Comparison of ENCODE assay signal across 8 cellular contexts in the genomic region with DNA sequence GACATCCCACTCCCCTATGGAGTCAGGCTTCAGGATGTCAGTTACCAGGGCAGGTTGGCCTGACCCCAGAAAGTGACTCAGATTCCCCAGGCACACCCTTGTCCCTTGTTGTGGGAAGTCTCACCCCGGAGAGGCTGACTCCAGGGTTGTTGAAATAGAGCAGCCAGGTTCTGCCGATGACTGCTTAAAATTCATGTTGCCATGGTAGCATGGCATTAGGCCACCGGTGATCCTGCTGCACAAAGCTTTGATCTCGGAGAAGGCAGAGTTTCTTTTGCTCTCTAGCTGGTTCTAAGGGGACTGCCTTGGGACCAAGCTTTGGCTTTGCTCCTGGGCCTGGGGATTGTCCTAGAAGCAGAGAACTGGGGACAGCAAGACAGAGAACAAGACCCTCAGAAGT.
A peak's percentile ranks its signal among the peaks of the same experiment; 100 is the strongest.
DNase-seq lines count a peak whose midpoint lies in the region; ATAC-seq and TF ChIP-seq lines count a peak whose summit lies in the region.

No MANE protein-coding gene starts in this region.

- peak; percentile 27 for DNase-seq in DMS79 (lab: John Stamatoyannopoulos, UW)
- peak; percentile 38 for DNase-seq in NCI-H1105 (lab: John Stamatoyannopoulos, UW)
- DNase-seq in cardiac fibroblast (ENCODE audit: low read depth in 2 of 2): peak; percentile 41 to 56
- no peak for DNase-seq in mesothelial cell of epicardium (ENCODE audit: low spot score in 2 of 2, unreplicated experiment in 2 of 2)
- no peak for DNase-seq in activated CD8-positive, alpha-beta memory T cell treated with anti-CD3 and anti-CD28 coated beads, Interleukin-2, amount 10 ng/mL, durations not matched to agents 7 days and 5 days
- DNase-seq in NAMALWA (ENCODE audit: low spot score): no peak
- DNase-seq in ACHN: no peak

- no peak overlapping the region for H3K4me3 Mint-ChIP-seq in mesothelial cell of epicardium
- no peak overlapping the region for H3K4me3 Mint-ChIP-seq in activated CD8-positive, alpha-beta memory T cell treated with anti-CD3 and anti-CD28 coated beads, Interleukin-2, amount 10 ng/mL, durations not matched to agents 7 days and 5 days

- no peak for TF ChIP-seq CTCF in cardiac fibroblast (IDR thresholded peaks at IDR 0.05; ENCODE audit: low read depth, low read length)
- no peak for TF ChIP-seq CTCF in mesothelial cell of epicardium (IDR thresholded peaks at IDR 0.05; ENCODE audit: unreplicated experiment)

- H3K27me3 Mint-ChIP-seq in mesothelial cell of epicardium (ENCODE audit: low read depth): peaks cover 9% of the 10 kb centered on the region
- peaks cover 33% of the 10 kb centered on the region for H3K27me3 Mint-ChIP-seq in activated CD8-positive, alpha-beta memory T cell treated with anti-CD3 and anti-CD28 coated beads, Interleukin-2, amount 10 ng/mL, durations not matched to agents 7 days and 5 days

- in situ Hi-C loops in ACHN (cut with HindIII; ENCODE audit: low pct_ligation_motif_present, low pct_unique_long_range_greater_than_20kb, low sequenced_read_pairs): no loop called here

- H3K4me1 Mint-ChIP-seq in mesothelial cell of epicardium: peaks cover 13% of the 10 kb centered on the region
- no peaks in the 10 kb centered on the region for H3K4me1 Mint-ChIP-seq in activated CD8-positive, alpha-beta memory T cell treated with anti-CD3 and anti-CD28 coated beads, Interleukin-2, amount 10 ng/mL, durations not matched to agents 7 days and 5 days

- no peak overlapping the region for H3K4me3 ChIP-seq in cardiac fibroblast (replicated peaks in 1 of 2; ENCODE audit: low read depth in 2 of 2, low read length in 2 of 2)

- peak overlapping the region; percentile 5 for H3K27ac Mint-ChIP-seq in mesothelial cell of epicardium
- H3K27ac Mint-ChIP-seq in activated CD8-positive, alpha-beta memory T cell treated with anti-CD3 and anti-CD28 coated beads, Interleukin-2, amount 10 ng/mL, durations not matched to agents 7 days and 5 days: no peak overlapping the region

- no peaks in the 10 kb centered on the region for H3K36me3 Mint-ChIP-seq in mesothelial cell of epicardium
- H3K36me3 Mint-ChIP-seq in activated CD8-positive, alpha-beta memory T cell treated with anti-CD3 and anti-CD28 coated beads, Interleukin-2, amount 10 ng/mL, durations not matched to agents 7 days and 5 days: no peaks in the 10 kb centered on the region

- no peak for ATAC-seq in activated CD8-positive, alpha-beta memory T cell treated with anti-CD3 and anti-CD28 coated beads, Interleukin-2, amount 10 ng/mL, durations not matched to agents 7 days and 5 days
- ATAC-seq in HG03571 (IDR thresholded peaks at IDR 0.05; ENCODE audit: unreplicated experiment): no peak

- CTCF ChIA-PET in activated CD8-positive, alpha-beta memory T cell treated with anti-CD3 and anti-CD28 coated beads, Interleukin-2, amount 10 ng/mL, durations not matched to agents 7 days and 5 days (lab: Charles Lee): no interaction called here

- no peaks in the 10 kb centered on the region for H3K9me3 Mint-ChIP-seq in mesothelial cell of epicardium
- no peaks in the 10 kb centered on the region for H3K9me3 Mint-ChIP-seq in activated CD8-positive, alpha-beta memory T cell treated with anti-CD3 and anti-CD28 coated beads, Interleukin-2, amount 10 ng/mL, durations not matched to agents 7 days and 5 days (ENCODE audit: low read depth)

Comparison
In these comparisons a context has a peak if more than half of its experiments do, and no peak if none do; other contexts are left out.
1. DNase-seq: peak in DMS79 (single experiment), NCI-H1105 (single experiment) and cardiac fibroblast (2 of 2); none in mesothelial cell of epicardium (0 of 2), activated CD8-positive, alpha-beta memory T cell treated with anti-CD3 and anti-CD28 coated beads, Interleukin-2, amount 10 ng/mL, durations not matched to agents 7 days and 5 days (single experiment), NAMALWA (single experiment) and ACHN (single experiment).